ENCODE assay signal across 18 cellular contexts in genomic region chr21:26952274-26953066, GRCh38. TPM values are rescaled to one million over a fixed set of nuclear protein-coding genes. Genes with fewer than 3 reads are reported as not detected.
"Had no signal": no experiment of that assay in that cellular context is flagged by ENCODE, and none has a peak within 500 bp of the region (broad histone marks: within the 10 kb centered on the region; RNA-seq: fewer than 3 reads in every experiment).

No MANE protein-coding gene starts in this region.

- H3K4me1 Mint-ChIP-seq: activated B cell treated with CpG ODN at 0.5 μM for 24 hours; activated naive CD4-positive, alpha-beta T cell treated with anti-CD3 and anti-CD28 coated beads, Interleukin-2, amount 50 U/mL, for 24 hours had no signal

- H3K27me3 Mint-ChIP-seq: activated B cell treated with CpG ODN at 0.5 μM for 24 hours had no signal

- H3K36me3 ChIP-seq: adrenal gland, tibial nerve had no signal

- H3K4me3 Mint-ChIP-seq: activated B cell treated with CpG ODN at 0.5 μM for 24 hours; activated CD8-positive, alpha-beta T cell treated with anti-CD3 and anti-CD28 coated beads for 36 hours; activated naive CD4-positive, alpha-beta T cell treated with anti-CD3 and anti-CD28 coated beads, Interleukin-2, amount 50 U/mL, for 24 hours; neural crest cell had no signal

- H3K36me3 Mint-ChIP-seq: activated naive CD4-positive, alpha-beta T cell treated with anti-CD3 and anti-CD28 coated beads, Interleukin-2, amount 50 U/mL, for 24 hours had no signal

- H3K4me3 ChIP-seq: adrenal gland, tibial nerve had no signal

- H3K4me1 ChIP-seq: adrenal gland had no signal

- H3K9me3 Mint-ChIP-seq: activated B cell treated with CpG ODN at 0.5 μM for 24 hours; activated CD8-positive, alpha-beta T cell treated with anti-CD3 and anti-CD28 coated beads for 36 hours; activated naive CD4-positive, alpha-beta T cell treated with anti-CD3 and anti-CD28 coated beads, Interleukin-2, amount 50 U/mL, for 24 hours; neural crest cell had no signal

- ATAC-seq: activated CD8-positive, alpha-beta T cell treated with anti-CD3 and anti-CD28 coated beads for 36 hours had no signal

- H3K9me3 ChIP-seq: adrenal gland, tibial nerve had no signal

- FAIRE-seq: endometrium, kidney had no signal

- DNase-seq: activated B cell treated with CpG ODN at 0.5 μM for 24 hours; activated CD4-positive, alpha-beta T cell treated with anti-CD3 and anti-CD28 coated beads for 48 hours; activated CD8-positive, alpha-beta T cell treated with anti-CD3 and anti-CD28 coated beads for 36 hours; activated effector memory CD4-positive, alpha-beta T cell treated with anti-CD3 and anti-CD28 coated beads, Interleukin-2, amount 50 U/mL, for 16 hours; activated T-cell treated with anti-CD3 and anti-CD28 coated beads, Interleukin-2, amount 50 U/mL, for 48 hours; adrenal gland; hippocampal formation; kidney; retina; stimulated activated CD4-positive, alpha-beta T cell treated with anti-CD3 and anti-CD28 coated beads, Interleukin-4, amount 100 ng/mL, for 4 hours; stimulated activated CD8-positive, alpha-beta memory T cell treated with anti-CD3 and anti-CD28 coated beads, Interleukin-4, amount 100 ng/mL, for 48 hours; stimulated activated naive CD4-positive, alpha-beta T cell treated with Interleukin-2 at 50 U/mL for 16 hours; substantia nigra had no signal

- H3K27ac Mint-ChIP-seq: activated B cell treated with CpG ODN at 0.5 μM for 24 hours; activated CD8-positive, alpha-beta T cell treated with anti-CD3 and anti-CD28 coated beads for 36 hours; activated naive CD4-positive, alpha-beta T cell treated with anti-CD3 and anti-CD28 coated beads, Interleukin-2, amount 50 U/mL, for 24 hours had no signal

- H3K27me3 ChIP-seq: adrenal gland, tibial nerve had no signal

- H3K27ac ChIP-seq: adrenal gland, tibial nerve had no signal

RNA-seq across cellular contexts. Expression of gene ADAMTS5, which starts 14.4 kb away (rescaled TPM):
- total RNA-seq: activated B cell treated with CpG ODN at 0.5 μM for 24 hours; activated CD8-positive, alpha-beta T cell treated with anti-CD3 and anti-CD28 coated beads for 36 hours; T-helper 2 cell treated with Interferon-gamma antibody and Interleukin-4, amounts not matched to agents 100 ng/mL and 5 ng/mL, for 36 hours had no signal
